16 cellular contexts compared by ENCODE assay signal in genomic region chr1:8905582-8906191, GRCh38. TPM values are rescaled to one million over a fixed set of nuclear protein-coding genes. Genes with fewer than 3 reads are reported as not detected.
A peak's percentile ranks its signal among the peaks of the same experiment; 100 is the strongest.
DNase-seq lines count a peak whose midpoint lies in the region; ATAC-seq and TF ChIP-seq lines count a peak whose summit lies in the region.
"Had no signal": no experiment of that assay in that cellular context is flagged by ENCODE, and none has a peak within 500 bp of the region (broad histone marks: within the 10 kb centered on the region; RNA-seq: fewer than 3 reads in every experiment).

No MANE protein-coding gene starts in this region.

- peaks cover 2% of the 10 kb centered on the region for H3K27me3 ChIP-seq in CD4-positive, CD25-positive, alpha-beta regulatory T cell (ENCODE audit: control insufficient read depth, insufficient read depth, low read length)
- H3K27me3 ChIP-seq in Panc1 (ENCODE audit: control insufficient read depth, insufficient read depth, low read length), result no peaks in the 10 kb centered on the region
- H3K27me3 ChIP-seq: gastrocnemius medialis had no signal

- ATAC-seq in CD4-positive, CD25-positive, alpha-beta regulatory T cell (ENCODE audit: low read depth in 2 of 2), result no peak
- ATAC-seq in Panc1, result no peak
- ATAC-seq: gastrocnemius medialis, GM12878 had no signal

- H3K36me3 Mint-ChIP-seq in CD4-positive, CD25-positive, alpha-beta regulatory T cell, result no peaks in the 10 kb centered on the region
- H3K36me3 Mint-ChIP-seq in chondrocyte (ENCODE audit: low read depth) (no peaks in the 10 kb centered on the region), nephron (ENCODE audit: low read depth) (no peaks in the 10 kb centered on the region), CD14-positive monocyte (no peaks in the 10 kb centered on the region)

- no peak overlapping the region for H3K4me3 ChIP-seq in CD4-positive, CD25-positive, alpha-beta regulatory T cell (ENCODE audit: low read depth, low read length)
- H3K4me3 ChIP-seq in Panc1 (ENCODE audit: low read depth in 2 of 2, low read length in 2 of 2), result no peak overlapping the region
- H3K4me3 ChIP-seq: gastrocnemius medialis, GM12878 had no signal

- CTCF ChIA-PET in Panc1 (lab: Charles Lee), result interaction anchor here (0.6 kb wide), 1 partner anchor 383 kb away, joined by 3 read pairs; no protein-coding TSS in a partner anchor

- H3K27ac ChIP-seq in CD4-positive, CD25-positive, alpha-beta regulatory T cell (ENCODE audit: insufficient read depth, low read length, poor library complexity, severe bottlenecking), result no peak overlapping the region
- peak overlapping the region; percentile 93 for H3K27ac ChIP-seq in Panc1 (ENCODE audit: low read length)
- H3K27ac ChIP-seq: gastrocnemius medialis, WERI-Rb-1 had no signal

- no peaks in the 10 kb centered on the region for H3K36me3 ChIP-seq in CD4-positive, CD25-positive, alpha-beta regulatory T cell (ENCODE audit: control insufficient read depth, insufficient read depth, low read length)
- H3K36me3 ChIP-seq in Panc1 (ENCODE audit: control insufficient read depth, insufficient read depth, low read length), result no peaks in the 10 kb centered on the region
- H3K36me3 ChIP-seq: gastrocnemius medialis, WERI-Rb-1 had no signal

- H3K9me3 Mint-ChIP-seq in CD4-positive, CD25-positive, alpha-beta regulatory T cell, result peaks cover 0 to 2% (median 0%) of the 10 kb centered on the region in 7 donors
- H3K9me3 Mint-ChIP-seq in chondrocyte (ENCODE audit: low read depth), result peaks cover 4% of the 10 kb centered on the region
- H3K9me3 Mint-ChIP-seq in nephron, result peaks cover 5% of the 10 kb centered on the region
- H3K9me3 Mint-ChIP-seq in CD14-positive monocyte, result peaks cover 0 to 4% (median 0%) of the 10 kb centered on the region in 7 donors

- no peak for TF ChIP-seq CTCF in Panc1 (IDR thresholded peaks at IDR 0.05)
- TF ChIP-seq CTCF in chondrocyte (IDR thresholded peaks at IDR 0.05), result no peak
- TF ChIP-seq CTCF in nephron (IDR thresholded peaks at IDR 0.05; ENCODE audit: unreplicated experiment in 3 of 3), result no peak
- TF ChIP-seq CTCF in CD14-positive monocyte (IDR thresholded peaks at IDR 0.05), result no peak

- peaks cover under 1 to 16% (median 8%) of the 10 kb centered on the region in 4 donors for H3K4me1 Mint-ChIP-seq in CD4-positive, CD25-positive, alpha-beta regulatory T cell
- H3K4me1 Mint-ChIP-seq in chondrocyte (ENCODE audit: low read depth) (peaks cover 44% of the 10 kb centered on the region), nephron (peaks cover 22% of the 10 kb centered on the region), CD14-positive monocyte (peaks cover 24% of the 10 kb centered on the region)

- no TSS peak for BruUV-seq in Panc1 (replicated peaks; lab: Mats Ljungman, UMichigan)

- H3K27ac Mint-ChIP-seq in CD4-positive, CD25-positive, alpha-beta regulatory T cell, result peak overlapping the region; percentile 2 to 53 (median 47)
- H3K27ac Mint-ChIP-seq in chondrocyte (ENCODE audit: unreplicated experiment) (peak overlapping the region; percentile 72), nephron (peak overlapping the region in 2 of 3 experiments; percentile 2 to 41), CD14-positive monocyte (no peak overlapping the region)
- H3K27ac Mint-ChIP-seq: progenitor cell of endocrine pancreas had no signal

- in situ Hi-C loops in Panc1 (cut with HindIII; ENCODE audit: low pct_unique_long_range_greater_than_20kb, low sequenced_read_pairs), result no loop called here

- peaks cover 14% of the 10 kb centered on the region for H3K27me3 Mint-ChIP-seq in CD4-positive, CD25-positive, alpha-beta regulatory T cell
- no peaks in the 10 kb centered on the region for H3K27me3 Mint-ChIP-seq in chondrocyte (ENCODE audit: low read depth)
- H3K27me3 Mint-ChIP-seq in nephron (ENCODE audit: low read depth), result peaks cover 6% of the 10 kb centered on the region
- peaks cover 0 to 6% (median 2%) of the 10 kb centered on the region in 3 donors for H3K27me3 Mint-ChIP-seq in CD14-positive monocyte (ENCODE audit: low read depth in 3 of 3)
- H3K27me3 Mint-ChIP-seq: progenitor cell of endocrine pancreas had no signal

- intact Hi-C loops in Panc1 (cut with micrococcal nuclease; ENCODE audit: unreplicated experiment), result no loop called here
- intact Hi-C loops in CD14-positive monocyte (cut with micrococcal nuclease), result loop anchor here in 1 of 2 donors (5.0 kb wide), 1 partner anchor 33 kb away; no protein-coding TSS in a partner anchor

- no peaks in the 10 kb centered on the region for H3K4me1 ChIP-seq in CD4-positive, CD25-positive, alpha-beta regulatory T cell (ENCODE audit: control insufficient read depth, insufficient read depth, low read length, poor library complexity, severe bottlenecking)
- H3K4me1 ChIP-seq in Panc1 (ENCODE audit: control insufficient read depth, insufficient read depth, low read length), result peaks cover 45% of the 10 kb centered on the region
- H3K4me1 ChIP-seq: gastrocnemius medialis had no signal

- DNase-seq in CD4-positive, CD25-positive, alpha-beta regulatory T cell, result no peak
- DNase-seq in Panc1 (ENCODE audit: low read depth, low spot score) (no peak), chondrocyte (ENCODE audit: low spot score) (no peak), NCI-H1694 treated with DMSO at 0.1 percent for 48 hours (lab: John Stamatoyannopoulos, UW) (no peak), D341Med (ENCODE audit: low spot score) (no peak), ureter (ENCODE audit: low spot score) (no peak), CD14-positive monocyte (ENCODE audit: low spot score) (no peak)
- DNase-seq: Calu3, gastrocnemius medialis, NCI-H187, WERI-Rb-1 had no signal

- H3K4me3 Mint-ChIP-seq in CD4-positive, CD25-positive, alpha-beta regulatory T cell, result peak overlapping the region in 1 of 4 donors; percentile 13
- H3K4me3 Mint-ChIP-seq in chondrocyte (ENCODE audit: unreplicated experiment) (no peak overlapping the region), nephron (no peak overlapping the region), CD14-positive monocyte (no peak overlapping the region)

- POLR2A ChIA-PET in Panc1 (lab: Charles Lee), result interaction anchor here (0.7 kb wide), 1 partner anchor 98 kb away, joined by 5 read pairs; no protein-coding TSS in a partner anchor

- no peaks in the 10 kb centered on the region for H3K9me3 ChIP-seq in CD4-positive, CD25-positive, alpha-beta regulatory T cell (ENCODE audit: control insufficient read depth in 2 of 2, low read length in 2 of 2)
- H3K9me3 ChIP-seq in Panc1 (ENCODE audit: control insufficient read depth, insufficient read depth, low read depth, low read length), result no peaks in the 10 kb centered on the region
- H3K9me3 ChIP-seq: gastrocnemius medialis had no signal

RNA-seq across cellular contexts. Expression of gene ENO1, which starts 27.2 kb away (rescaled TPM):
- 353 TPM for total RNA-seq in CD4-positive, CD25-positive, alpha-beta regulatory T cell
- polyA plus RNA-seq in CD4-positive, CD25-positive, alpha-beta regulatory T cell, result 1,000 to 10,000 TPM in 3 of 4 donors, 100 to 1,000 TPM in 1; 913 to 1,094 (median 1,059) TPM
- total RNA-seq in Panc1 (2021; ENCODE audit: unreplicated experiment) (2,480 TPM), chondrocyte (955 to 1,165 TPM (median 1,154 TPM) in 3 replicates), ureter (726 TPM)
- polyA plus RNA-seq in Panc1 (2012; ENCODE audit: insufficient read length), result 3,248 TPM
- 1,000 to 10,000 TPM; 1,458 to 1,573 TPM for polyA plus RNA-seq in CD14-positive monocyte

RNA-seq across cellular contexts. Expression of gene CA6, which starts 40.0 kb away (rescaled TPM):
- total RNA-seq in CD4-positive, CD25-positive, alpha-beta regulatory T cell, result not detected
- under 1 TPM in 2 of 4 donors, not detected in 2; 0.41 to 0.61 TPM for polyA plus RNA-seq in CD4-positive, CD25-positive, alpha-beta regulatory T cell
- total RNA-seq in Panc1 (2021; ENCODE audit: unreplicated experiment), result not detected
- 0.15 TPM for polyA plus RNA-seq in Panc1 (2012; ENCODE audit: insufficient read length)
- total RNA-seq in chondrocyte, result not detected in 3 replicates
- not detected for total RNA-seq in ureter
- not detected for polyA plus RNA-seq in CD14-positive monocyte
- total RNA-seq: Calu3, gastrocnemius medialis, GM12878, HT1080, liver, progenitor cell of endocrine pancreas had no signal
- polyA plus RNA-seq: GM12878, liver had no signal

Comparison
In these comparisons a context has a peak if more than half of its experiments do, and no peak if none do; other contexts are left out.
1. H3K27ac Mint-ChIP-seq: peak in CD4-positive, CD25-positive, alpha-beta regulatory T cell (3 of 3), chondrocyte (single experiment) and nephron (2 of 3); none in CD14-positive monocyte (0 of 7).